ENCODE assay signal across 18 cellular contexts in the genomic region with DNA sequence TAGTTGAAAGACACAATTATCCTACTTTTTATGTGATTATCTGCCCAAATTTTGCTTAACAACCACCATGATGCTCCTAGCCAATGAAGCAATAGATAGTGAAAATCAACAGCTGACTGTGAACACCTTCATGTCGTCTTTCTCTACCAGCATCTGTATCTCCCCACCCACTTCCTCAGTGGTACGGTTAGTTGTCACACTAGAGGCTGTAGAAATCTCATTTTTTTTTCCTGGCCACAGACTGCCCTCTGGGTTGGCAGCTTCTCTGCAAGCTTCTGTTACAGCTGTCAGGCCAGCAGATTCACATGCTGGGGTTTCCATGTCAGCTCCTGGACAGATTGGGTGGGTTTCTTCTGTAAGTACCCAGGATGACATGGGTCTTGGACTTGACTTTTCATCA. TPM values are rescaled to one million over a fixed set of nuclear protein-coding genes. Genes with fewer than 3 reads are reported as not detected.
DNase-seq lines count a peak whose midpoint lies in the region; ATAC-seq lines count a peak whose summit lies in the region.
"Had no signal": no experiment of that assay in that cellular context is flagged by ENCODE, and none has a peak within 500 bp of the region (broad histone marks: within the 10 kb centered on the region; RNA-seq: fewer than 3 reads in every experiment).

No MANE protein-coding gene starts in this region.

- H3K4me3 Mint-ChIP-seq in activated naive CD4-positive, alpha-beta T cell treated with anti-CD3 and anti-CD28 coated beads for 36 hours: no peak overlapping the region
- peak overlapping the region; percentile 18 for H3K4me3 Mint-ChIP-seq in activated naive CD8-positive, alpha-beta T cell

- peak; percentile 50 for ATAC-seq in stimulated activated naive CD8-positive, alpha-beta T cell treated with anti-CD3 and anti-CD28 coated beads, Interleukin-15, Interleukin-2, amounts not matched to agents 100 U/mL and 50 U/mL, for 24 hours
- ATAC-seq: left colon had no signal

- no peak overlapping the region for H3K4me3 ChIP-seq in Jurkat, Clone E6-1 (ENCODE audit: low read length)
- H3K4me3 ChIP-seq: sigmoid colon, thyroid gland had no signal

- peak; percentile 30 for DNase-seq in activated naive CD4-positive, alpha-beta T cell treated with anti-CD3 and anti-CD28 coated beads for 36 hours
- DNase-seq in activated naive CD4-positive, alpha-beta T cell treated with Interleukin-2 at 50 U/mL for 16 hours: no peak
- DNase-seq in Jurkat, Clone E6-1 (ENCODE audit: low read depth, low spot score): peak; percentile 9
- peak; percentile 21 for DNase-seq in stimulated activated naive CD8-positive, alpha-beta T cell treated with anti-CD3 and anti-CD28 coated beads, Interleukin-15, Interleukin-2, amounts not matched to agents 100 U/mL and 50 U/mL, for 24 hours
- DNase-seq in dermis blood vessel endothelial cell (no peak), NCI-H526 treated with DMSO at 0.1 percent for 48 hours (lab: John Stamatoyannopoulos, UW) (no peak)
- DNase-seq in stimulated activated CD4-positive, alpha-beta T cell treated with anti-CD3 and anti-CD28 coated beads, Interleukin-4, amount 100 ng/mL, for 1 hour: no peak
- DNase-seq: aorta; HCEC 1CT; left colon; midbrain; NCI-H1930; NCI-H510A; sigmoid colon; stimulated activated CD4-positive, alpha-beta T cell treated with anti-CD3 and anti-CD28 coated beads, Interleukin-2, amount 100 ng/mL, for 48 hours; thyroid gland had no signal

- H3K4me1 Mint-ChIP-seq in activated naive CD4-positive, alpha-beta T cell treated with anti-CD3 and anti-CD28 coated beads for 36 hours (ENCODE audit: low read depth): peaks cover 65% of the 10 kb centered on the region
- H3K4me1 Mint-ChIP-seq in activated naive CD8-positive, alpha-beta T cell (ENCODE audit: low read depth): peaks cover 78% of the 10 kb centered on the region

- peaks cover 46% of the 10 kb centered on the region for H3K36me3 Mint-ChIP-seq in activated naive CD4-positive, alpha-beta T cell treated with anti-CD3 and anti-CD28 coated beads for 36 hours (ENCODE audit: low read depth)
- H3K36me3 Mint-ChIP-seq in activated naive CD8-positive, alpha-beta T cell: peaks cover 52% of the 10 kb centered on the region

- no peaks in the 10 kb centered on the region for H3K27me3 Mint-ChIP-seq in activated naive CD4-positive, alpha-beta T cell treated with anti-CD3 and anti-CD28 coated beads for 36 hours (ENCODE audit: low read depth)
- H3K27me3 Mint-ChIP-seq in activated naive CD8-positive, alpha-beta T cell: no peaks in the 10 kb centered on the region

- CTCF ChIA-PET in activated naive CD4-positive, alpha-beta T cell treated with anti-CD3 and anti-CD28 coated beads for 36 hours (lab: Charles Lee): interaction anchor here (1.0 to 1.4 kb wide), 4 partner anchors 11 to 74 kb away, joined by 4 to 6 read pairs (median 5); no protein-coding TSS in a partner anchor

- H3K27ac Mint-ChIP-seq in activated naive CD4-positive, alpha-beta T cell treated with anti-CD3 and anti-CD28 coated beads for 36 hours: peak overlapping the region; percentile 40
- peak overlapping the region; percentile 92 for H3K27ac Mint-ChIP-seq in activated naive CD8-positive, alpha-beta T cell

- intact Hi-C loops in activated naive CD4-positive, alpha-beta T cell treated with anti-CD3 and anti-CD28 coated beads for 36 hours (cut with micrococcal nuclease): no loop called here

- H3K9me3 Mint-ChIP-seq in activated naive CD4-positive, alpha-beta T cell treated with anti-CD3 and anti-CD28 coated beads for 36 hours: no peaks in the 10 kb centered on the region
- no peaks in the 10 kb centered on the region for H3K9me3 Mint-ChIP-seq in activated naive CD8-positive, alpha-beta T cell (ENCODE audit: low read depth)

RNA-seq across cellular contexts. Expression of a gene that starts 24.4 kb away (rescaled TPM):
- 10 to 100 TPM; 53.9 to 54.6 TPM for total RNA-seq in activated naive CD4-positive, alpha-beta T cell treated with anti-CD3 and anti-CD28 coated beads for 36 hours
- 1.8 TPM for polyA plus RNA-seq in Jurkat, Clone E6-1 (2012; ENCODE audit: insufficient read depth, insufficient read length)
- 0.51 and 1.6 TPM in 2 replicates for total RNA-seq in dermis blood vessel endothelial cell
- total RNA-seq: SK-MEL-5 had no signal

Comparison
In these comparisons a context has a peak if more than half of its experiments do, and no peak if none do; other contexts are left out.
1. DNase-seq: peak in activated naive CD4-positive, alpha-beta T cell treated with anti-CD3 and anti-CD28 coated beads for 36 hours (single experiment), Jurkat, Clone E6-1 (single experiment) and stimulated activated naive CD8-positive, alpha-beta T cell treated with anti-CD3 and anti-CD28 coated beads, Interleukin-15, Interleukin-2, amounts not matched to agents 100 U/mL and 50 U/mL, for 24 hours (single experiment); none in activated naive CD4-positive, alpha-beta T cell treated with Interleukin-2 at 50 U/mL for 16 hours (single experiment), dermis blood vessel endothelial cell (single experiment), NCI-H526 treated with DMSO at 0.1 percent for 48 hours (single experiment) and stimulated activated CD4-positive, alpha-beta T cell treated with anti-CD3 and anti-CD28 coated beads, Interleukin-4, amount 100 ng/mL, for 1 hour (single experiment).
2. RNA of a gene that starts 24.4 kb away (total RNA-seq): 53.9 to 54.6 TPM in activated naive CD4-positive, alpha-beta T cell treated with anti-CD3 and anti-CD28 coated beads for 36 hours; 0.51 to 1.6 TPM in dermis blood vessel endothelial cell; every median in the first group is over 10 times any median in the second.